In the genomic region with DNA sequence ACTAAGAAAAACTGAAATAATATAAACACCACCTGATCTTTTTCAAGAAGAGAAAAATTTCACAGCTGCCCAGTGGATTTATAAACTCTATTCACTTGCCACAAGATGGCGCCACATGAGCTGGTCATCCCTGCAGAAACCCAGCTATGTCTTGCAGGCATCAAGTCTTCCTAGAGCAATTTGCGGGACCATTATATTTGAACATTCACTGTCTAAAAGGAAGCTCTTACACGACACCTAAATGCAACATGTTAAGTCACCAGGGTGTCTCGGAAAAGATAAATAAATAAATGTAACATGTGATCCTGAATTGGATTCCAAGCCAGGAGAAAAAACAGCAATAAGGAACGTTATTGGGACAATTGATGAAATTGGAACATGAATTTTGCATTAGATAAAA, we compare ENCODE assay signal across 9 cellular contexts. TPM values are rescaled to one million over a fixed set of nuclear protein-coding genes. Genes with fewer than 3 reads are reported as not detected.
DNase-seq lines count a peak whose midpoint lies in the region; ATAC-seq and TF ChIP-seq lines count a peak whose summit lies in the region.
"Had no signal": no experiment of that assay in that cellular context is flagged by ENCODE, and none has a peak within 500 bp of the region (broad histone marks: within the 10 kb centered on the region; RNA-seq: fewer than 3 reads in every experiment).

No MANE protein-coding gene starts in this region.

- H3K4me1 Mint-ChIP-seq in activated T-cell treated with anti-CD3 and anti-CD28 coated beads, Interleukin-2, amount 50 U/mL, for 72 hours (ENCODE audit: low read depth) = no peaks in the 10 kb centered on the region

- H3K4me1 ChIP-seq in osteoblast (ENCODE audit: insufficient read depth, low read length) (no peaks in the 10 kb centered on the region), thoracic aorta (ENCODE audit: control insufficient read depth in 1 of 2, low read depth in 2 of 2) (no peaks in the 10 kb centered on the region)

- no peak overlapping the region for H2AFZ ChIP-seq in osteoblast (ENCODE audit: low read length)

- no peaks in the 10 kb centered on the region for H4K20me1 ChIP-seq in osteoblast (ENCODE audit: insufficient read depth, low read length)

- H3K27me3 ChIP-seq in osteoblast (ENCODE audit: insufficient read depth, low read length) (no peaks in the 10 kb centered on the region), thoracic aorta (replicated peaks; ENCODE audit: insufficient read depth) (no peaks in the 10 kb centered on the region)

- peak; percentile 60 to 67 for ATAC-seq in activated T-cell treated with anti-CD3 and anti-CD28 coated beads, Interleukin-2, amount 50 U/mL, for 72 hours (replicated peaks in 1 of 2)
- ATAC-seq in thoracic aorta (ENCODE audit: insufficient number of reproducible peaks, low FRiP score, low read depth) (peak; percentile 60), GM21526 (IDR thresholded peaks at IDR 0.05; ENCODE audit: low FRiP score, unreplicated experiment) (no peak)

- TF ChIP-seq CTCF in fibroblast of pulmonary artery (IDR thresholded peaks at IDR 0.05; ENCODE audit: low read length, missing control alignments) = peak; percentile 75
- TF ChIP-seq CTCF in osteoblast (IDR thresholded peaks at IDR 0.05; ENCODE audit: extremely low read depth, low read depth, low read length) = peak; percentile 83
- peak; percentile 69 for TF ChIP-seq CTCF in thoracic aorta (IDR thresholded peaks at IDR 0.05)

- no peak overlapping the region for H3K27ac Mint-ChIP-seq in activated T-cell treated with anti-CD3 and anti-CD28 coated beads, Interleukin-2, amount 50 U/mL, for 72 hours
- H3K27ac Mint-ChIP-seq: activated naive CD4-positive, alpha-beta T cell treated with anti-CD3 and anti-CD28 coated beads, Interleukin-2, amount 50 U/mL, for 24 hours had no signal

- H3K9me3 ChIP-seq in osteoblast (ENCODE audit: low read depth, low read length) (no peaks in the 10 kb centered on the region), thoracic aorta (no peaks in the 10 kb centered on the region)

- H3K4me3 Mint-ChIP-seq in activated T-cell treated with anti-CD3 and anti-CD28 coated beads, Interleukin-2, amount 50 U/mL, for 72 hours = no peak overlapping the region
- H3K4me3 Mint-ChIP-seq: activated naive CD4-positive, alpha-beta T cell treated with anti-CD3 and anti-CD28 coated beads, Interleukin-2, amount 50 U/mL, for 24 hours had no signal

- H3K4me2 ChIP-seq in osteoblast (ENCODE audit: insufficient read depth, low read length) = no peak overlapping the region

- H3K27me3 Mint-ChIP-seq in activated T-cell treated with anti-CD3 and anti-CD28 coated beads, Interleukin-2, amount 50 U/mL, for 72 hours (ENCODE audit: low read depth) = no peaks in the 10 kb centered on the region
- H3K27me3 Mint-ChIP-seq: activated naive CD4-positive, alpha-beta T cell treated with anti-CD3 and anti-CD28 coated beads, Interleukin-2, amount 50 U/mL, for 24 hours had no signal

- H3K36me3 ChIP-seq in osteoblast (ENCODE audit: insufficient read depth, low read length) (no peaks in the 10 kb centered on the region), thoracic aorta (no peaks in the 10 kb centered on the region)

- no peaks in the 10 kb centered on the region for H3K36me3 Mint-ChIP-seq in activated T-cell treated with anti-CD3 and anti-CD28 coated beads, Interleukin-2, amount 50 U/mL, for 72 hours (ENCODE audit: insufficient read depth in 2 of 2)
- H3K36me3 Mint-ChIP-seq: activated naive CD4-positive, alpha-beta T cell treated with anti-CD3 and anti-CD28 coated beads, Interleukin-2, amount 50 U/mL, for 24 hours had no signal

- DNase-seq in DMS 273 treated with DMSO at 0.1 percent for 48 hours (lab: John Stamatoyannopoulos, UW) = peak; percentile 58
- peak; percentile 85 for DNase-seq in LHCN-M2 (ENCODE audit: low read depth)
- peak; percentile 83 for DNase-seq in RPMI7951 (ENCODE audit: low read depth)
- peak; percentile 73 to 78 for DNase-seq in activated T-cell treated with anti-CD3 and anti-CD28 coated beads, Interleukin-2, amount 50 U/mL, for 72 hours
- peak; percentile 94 for DNase-seq in fibroblast of pulmonary artery (ENCODE audit: low read depth)
- DNase-seq in osteoblast (ENCODE audit: insufficient read length, low spot score, missing footprints) = peak; percentile 94
- DNase-seq in thoracic aorta (ENCODE audit: low spot score) = no peak

- H3K27ac ChIP-seq in osteoblast (ENCODE audit: low read depth, low read length) (no peak overlapping the region), thoracic aorta (no peak overlapping the region)

- no peak overlapping the region for H3K4me3 ChIP-seq in fibroblast of pulmonary artery (replicated peaks; ENCODE audit: low read depth, low read length)
- H3K4me3 ChIP-seq in osteoblast (ENCODE audit: insufficient read depth, low read length) = no peak overlapping the region
- H3K4me3 ChIP-seq in thoracic aorta = no peak overlapping the region

- H3K9me3 Mint-ChIP-seq in activated T-cell treated with anti-CD3 and anti-CD28 coated beads, Interleukin-2, amount 50 U/mL, for 72 hours = no peaks in the 10 kb centered on the region
- H3K9me3 Mint-ChIP-seq: activated naive CD4-positive, alpha-beta T cell treated with anti-CD3 and anti-CD28 coated beads, Interleukin-2, amount 50 U/mL, for 24 hours had no signal

- H3K79me2 ChIP-seq in osteoblast (ENCODE audit: insufficient read depth, low read length) = no peaks in the 10 kb centered on the region

RNA-seq across cellular contexts. Expression of gene AKT2, which starts 20.3 kb away (rescaled TPM):
- total RNA-seq in LHCN-M2 (2014; rRNA removed) (93.5 and 94.3 TPM in 2 replicates), osteoblast (115 and 118 TPM in 2 replicates), thoracic aorta (100 to 1,000 TPM in 1 of 2 donors, 10 to 100 TPM in 1; 94.5 to 138 TPM)
- polyA plus RNA-seq in LHCN-M2 (2012) = 85.1 TPM
- total RNA-seq in RPMI7951 (2014; rRNA removed; shearing (Covaris generic)) = 53.5 and 65.1 TPM in 2 replicates
- 100 to 1,000 TPM; 190 to 197 TPM for total RNA-seq in activated T-cell treated with anti-CD3 and anti-CD28 coated beads, Interleukin-2, amount 50 U/mL, for 72 hours

RNA-seq across cellular contexts. Expression of gene C19orf47, which starts 42.8 kb away (rescaled TPM):
- total RNA-seq in LHCN-M2 (2014; rRNA removed) (18.8 and 24.2 TPM in 2 replicates), osteoblast (3.6 and 7.7 TPM in 2 replicates), thoracic aorta (10 to 100 TPM; 20.2 to 34.2 TPM)
- polyA plus RNA-seq in LHCN-M2 (2012) = 20.3 TPM
- 7.2 and 8.9 TPM in 2 replicates for total RNA-seq in RPMI7951 (2014; rRNA removed; shearing (Covaris generic))
- 10 to 100 TPM; 20.7 to 24.8 TPM for total RNA-seq in activated T-cell treated with anti-CD3 and anti-CD28 coated beads, Interleukin-2, amount 50 U/mL, for 72 hours

RNA-seq across cellular contexts. Expression of gene PLD3, which starts 43.1 kb away (rescaled TPM):
- 338 and 480 TPM in 2 replicates for total RNA-seq in LHCN-M2 (2014; rRNA removed)
- 239 TPM for polyA plus RNA-seq in LHCN-M2 (2012)
- 179 and 262 TPM in 2 replicates for total RNA-seq in RPMI7951 (2014; rRNA removed; shearing (Covaris generic))
- total RNA-seq in activated T-cell treated with anti-CD3 and anti-CD28 coated beads, Interleukin-2, amount 50 U/mL, for 72 hours = 100 to 1,000 TPM in 1 of 2 donors, 10 to 100 TPM in 1; 99.8 to 102 TPM
- 136 and 239 TPM in 2 replicates for total RNA-seq in osteoblast
- 100 to 1,000 TPM; 386 to 531 TPM for total RNA-seq in thoracic aorta
